In genomic region chr2:198347349-198347748, GRCh38 we compare ENCODE assay signal across 22 cellular contexts.
DNase-seq lines count a peak whose midpoint lies in the region; ATAC-seq and TF ChIP-seq lines count a peak whose summit lies in the region.
"Had no signal": no experiment of that assay in that cellular context is flagged by ENCODE, and none has a peak within 500 bp of the region (broad histone marks: within the 10 kb centered on the region; RNA-seq: fewer than 3 reads in every experiment).

No MANE protein-coding gene starts in this region.

- peak overlapping the region; percentile 10 for H3K4me2 ChIP-seq in osteoblast (ENCODE audit: insufficient read depth, low read length)
- H3K4me2 ChIP-seq in Karpas-422 (ENCODE audit: low read depth, low read length, poor library complexity, severe bottlenecking), result no peak overlapping the region
- H3K4me2 ChIP-seq in neural progenitor cell, result no peak overlapping the region
- H3K4me2 ChIP-seq: A549 had no signal

- H3K27ac Mint-ChIP-seq in neural progenitor cell, result no peak overlapping the region
- no peak overlapping the region for H3K27ac Mint-ChIP-seq in activated CD4-positive, alpha-beta memory T cell treated with anti-CD3 and anti-CD28 coated beads, Interleukin-2, amount 10 ng/mL, durations not matched to agents 7 days and 5 days
- H3K27ac Mint-ChIP-seq: B cell; CD8-positive, alpha-beta T cell had no signal

- no peaks in the 10 kb centered on the region for H4K20me1 ChIP-seq in osteoblast (ENCODE audit: insufficient read depth, low read length)
- no peaks in the 10 kb centered on the region for H4K20me1 ChIP-seq in Karpas-422 (ENCODE audit: insufficient read depth, low read depth, low read length)
- no peaks in the 10 kb centered on the region for H4K20me1 ChIP-seq in neural progenitor cell (ENCODE audit: low read depth)

- H2AFZ ChIP-seq in osteoblast (ENCODE audit: low read length) (no peak overlapping the region), Karpas-422 (ENCODE audit: low read length) (no peak overlapping the region), neural progenitor cell (replicated peaks) (no peak overlapping the region)

- no peaks in the 10 kb centered on the region for H3K9me3 ChIP-seq in osteoblast (ENCODE audit: low read depth, low read length)
- H3K9me3 ChIP-seq in Karpas-422 (ENCODE audit: low read length), result no peaks in the 10 kb centered on the region
- H3K9me3 ChIP-seq in neural progenitor cell (ENCODE audit: low read depth), result no peaks in the 10 kb centered on the region
- H3K9me3 ChIP-seq: A549, Caco-2 had no signal

- POLR2A ChIA-PET in activated CD4-positive, alpha-beta memory T cell treated with anti-CD3 and anti-CD28 coated beads, Interleukin-2, amount 10 ng/mL, durations not matched to agents 7 days and 5 days (lab: Charles Lee), result no interaction called here

- H3K36me3 ChIP-seq in brain microvascular endothelial cell (replicated peaks) (no peaks in the 10 kb centered on the region), osteoblast (ENCODE audit: insufficient read depth, low read length) (no peaks in the 10 kb centered on the region), Karpas-422 (ENCODE audit: insufficient read depth, low read length) (no peaks in the 10 kb centered on the region), neural progenitor cell (no peaks in the 10 kb centered on the region)

- no peak overlapping the region for H3K4me3 ChIP-seq in brain microvascular endothelial cell (ENCODE audit: low read depth, low read length)
- no peak overlapping the region for H3K4me3 ChIP-seq in osteoblast (ENCODE audit: insufficient read depth, low read length)
- no peak overlapping the region for H3K4me3 ChIP-seq in Karpas-422 (ENCODE audit: low read length)
- H3K4me3 ChIP-seq in neural progenitor cell, result no peak overlapping the region
- H3K4me3 ChIP-seq: A549, K562 had no signal

- no peak overlapping the region for H3K4me3 Mint-ChIP-seq in neural progenitor cell
- no peak overlapping the region for H3K4me3 Mint-ChIP-seq in activated CD4-positive, alpha-beta memory T cell treated with anti-CD3 and anti-CD28 coated beads, Interleukin-2, amount 10 ng/mL, durations not matched to agents 7 days and 5 days
- H3K4me3 Mint-ChIP-seq: B cell; CD8-positive, alpha-beta T cell had no signal

- in situ Hi-C loops in brain microvascular endothelial cell (cut with HindIII; ENCODE audit: low pct_ligation_motif_present, low sequenced_read_pairs), result no loop called here

- H3K9ac ChIP-seq in Karpas-422 (ENCODE audit: low read length), result no peak overlapping the region
- H3K9ac ChIP-seq in neural progenitor cell, result no peak overlapping the region

- no peaks in the 10 kb centered on the region for H3K4me1 Mint-ChIP-seq in neural progenitor cell
- H3K4me1 Mint-ChIP-seq in activated CD4-positive, alpha-beta memory T cell treated with anti-CD3 and anti-CD28 coated beads, Interleukin-2, amount 10 ng/mL, durations not matched to agents 7 days and 5 days, result no peaks in the 10 kb centered on the region
- H3K4me1 Mint-ChIP-seq: B cell had no signal

- no peak for ATAC-seq in GM18520 (IDR thresholded peaks at IDR 0.05; ENCODE audit: unreplicated experiment)
- ATAC-seq: A549; CD8-positive, alpha-beta T cell; HCT116; K562 had no signal

- CTCF ChIA-PET in activated CD4-positive, alpha-beta memory T cell treated with anti-CD3 and anti-CD28 coated beads, Interleukin-2, amount 10 ng/mL, durations not matched to agents 7 days and 5 days (lab: Charles Lee), result no interaction called here

- peaks cover 4% of the 10 kb centered on the region for H3K27me3 Mint-ChIP-seq in neural progenitor cell (ENCODE audit: insufficient read depth, low read depth)
- H3K27me3 Mint-ChIP-seq in activated CD4-positive, alpha-beta memory T cell treated with anti-CD3 and anti-CD28 coated beads, Interleukin-2, amount 10 ng/mL, durations not matched to agents 7 days and 5 days, result peaks cover 30% of the 10 kb centered on the region

- H3K27me3 ChIP-seq in brain microvascular endothelial cell (replicated peaks), result no peaks in the 10 kb centered on the region
- H3K27me3 ChIP-seq in osteoblast (ENCODE audit: insufficient read depth, low read length), result no peaks in the 10 kb centered on the region
- H3K27me3 ChIP-seq in Karpas-422 (ENCODE audit: low read length), result no peaks in the 10 kb centered on the region
- H3K27me3 ChIP-seq in neural progenitor cell, result no peaks in the 10 kb centered on the region

- H3K4me1 ChIP-seq in osteoblast (ENCODE audit: insufficient read depth, low read length) (no peaks in the 10 kb centered on the region), Karpas-422 (ENCODE audit: low read length) (no peaks in the 10 kb centered on the region), neural progenitor cell (no peaks in the 10 kb centered on the region)
- H3K4me1 ChIP-seq: A549, Caco-2 had no signal

- H3K27ac ChIP-seq in brain microvascular endothelial cell (peak overlapping the region; percentile 53), osteoblast (ENCODE audit: low read depth, low read length) (no peak overlapping the region), Karpas-422 (ENCODE audit: low read length) (no peak overlapping the region), neural progenitor cell (no peak overlapping the region)
- H3K27ac ChIP-seq: A549, C4-2B had no signal

- H3K79me2 ChIP-seq in osteoblast (ENCODE audit: insufficient read depth, low read length) (no peaks in the 10 kb centered on the region), Karpas-422 (ENCODE audit: low read length) (no peaks in the 10 kb centered on the region), neural progenitor cell (ENCODE audit: low read depth) (no peaks in the 10 kb centered on the region)

- H3K36me3 Mint-ChIP-seq in neural progenitor cell, result no peaks in the 10 kb centered on the region
- no peaks in the 10 kb centered on the region for H3K36me3 Mint-ChIP-seq in activated CD4-positive, alpha-beta memory T cell treated with anti-CD3 and anti-CD28 coated beads, Interleukin-2, amount 10 ng/mL, durations not matched to agents 7 days and 5 days (ENCODE audit: low read depth)
- H3K36me3 Mint-ChIP-seq: CD8-positive, alpha-beta T cell had no signal

- H3K9me2 ChIP-seq in Karpas-422 (replicated peaks; ENCODE audit: insufficient read depth, low read length), result no peaks in the 10 kb centered on the region

- H3K9me3 Mint-ChIP-seq in neural progenitor cell, result no peaks in the 10 kb centered on the region
- no peaks in the 10 kb centered on the region for H3K9me3 Mint-ChIP-seq in activated CD4-positive, alpha-beta memory T cell treated with anti-CD3 and anti-CD28 coated beads, Interleukin-2, amount 10 ng/mL, durations not matched to agents 7 days and 5 days
- H3K9me3 Mint-ChIP-seq: CD8-positive, alpha-beta T cell had no signal

- no peaks in the 10 kb centered on the region for H3F3A ChIP-seq in neural progenitor cell (ENCODE audit: low read depth)

- DNase-seq in GM03348 (ENCODE audit: low spot score), result peak; percentile 2
- DNase-seq in NCI-H226, result peak; percentile 69
- peak; percentile 11 for DNase-seq in brain microvascular endothelial cell
- DNase-seq in osteoblast (ENCODE audit: insufficient read length, low spot score, missing footprints), result peak; percentile 69
- DNase-seq in Karpas-422, result no peak
- no peak for DNase-seq in neural progenitor cell (ENCODE audit: low spot score)
- no peak for DNase-seq in activated CD4-positive, alpha-beta memory T cell treated with anti-CD3 and anti-CD28 coated beads, Interleukin-2, amount 10 ng/mL, durations not matched to agents 7 days and 5 days
- DNase-seq: Caco-2; CD8-positive, alpha-beta T cell; MM.1S; NCI-H2029; NCI-H446 treated with DMSO at 0.1 percent for 48 hours; NCI-H526; Right ventricle myocardium superior; RPMI8226; T-helper 1 cell had no signal

- TF ChIP-seq CTCF in brain microvascular endothelial cell (IDR thresholded peaks at IDR 0.05; ENCODE audit: low read depth, low read length, missing control alignments) (no peak), osteoblast (IDR thresholded peaks at IDR 0.05; ENCODE audit: extremely low read depth, low read depth, low read length) (no peak), neural progenitor cell (IDR thresholded peaks at IDR 0.05) (no peak)

Comparison
In these comparisons a context has a peak if more than half of its experiments do, and no peak if none do; other contexts are left out.
1. DNase-seq: peak in GM03348 (single experiment), NCI-H226 (single experiment), brain microvascular endothelial cell (single experiment) and osteoblast (single experiment); none in Karpas-422 (single experiment), neural progenitor cell (single experiment) and activated CD4-positive, alpha-beta memory T cell treated with anti-CD3 and anti-CD28 coated beads, Interleukin-2, amount 10 ng/mL, durations not matched to agents 7 days and 5 days (single experiment).